In the genomic region with DNA sequence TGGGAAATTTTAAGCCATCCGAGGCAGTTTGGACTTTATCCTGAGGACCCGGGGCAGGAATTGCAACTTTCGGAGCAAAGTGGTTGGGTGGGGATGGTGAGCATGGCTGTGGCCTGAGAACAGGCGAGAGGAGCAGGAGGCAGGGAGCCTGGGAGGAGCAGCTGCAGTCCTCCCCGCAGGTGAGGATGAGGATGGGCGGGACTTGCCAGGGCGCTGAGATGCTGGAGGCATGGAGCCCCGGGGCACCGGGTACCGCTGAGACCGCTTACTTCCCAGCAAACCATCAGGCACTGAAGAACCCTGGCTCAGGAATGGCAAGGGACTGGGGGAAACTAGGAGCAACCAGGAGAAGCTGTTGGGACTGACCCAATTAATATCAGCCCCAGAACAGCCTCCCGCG, we compare ENCODE assay signal across 26 cellular contexts.
"Had no signal": no experiment of that assay in that cellular context is flagged by ENCODE, and none has a peak within 500 bp of the region (broad histone marks: within the 10 kb centered on the region; RNA-seq: fewer than 3 reads in every experiment).

No MANE protein-coding gene starts in this region.

- H3K9me3 ChIP-seq: mucosa of descending colon, testis, transverse colon had no signal

- H3K4me1 Mint-ChIP-seq: endodermal cell had no signal

- H3K4me3 Mint-ChIP-seq: activated naive CD8-positive, alpha-beta T cell; dendritic cell treated with granulocyte-macrophage colony-stimulating factor and Interleukin-4, amounts not matched to agents 40 ng/mL and 50 ng/mL, for 4 days; endodermal cell; natural killer cell treated with Interleukin-12 subunit alpha and Interleukin-12 subunit beta and Interleukin-15 and Interleukin-18, amount 100 ng/mL, for 72 hours; T-helper 2 cell treated with Interferon-gamma antibody and Interleukin-4, amounts not matched to agents 5 μg/mL and 100 μg/mL, for 36 hours had no signal

- H3K9me3 Mint-ChIP-seq: activated T-helper 2 cell treated with anti-CD3 and anti-CD28 coated beads, Interferon-gamma antibody, Interleukin-2, Interleukin-4, amounts not matched to agents 10 μg/mL and 5 μg/mL and 100 μg/mL, durations not matched to agents 14 hours and 24 hours and 36 hours; dendritic cell treated with granulocyte-macrophage colony-stimulating factor and Interleukin-4, amounts not matched to agents 40 ng/mL and 50 ng/mL, for 4 days; endodermal cell; natural killer cell treated with Interleukin-12 subunit alpha and Interleukin-12 subunit beta and Interleukin-15 and Interleukin-18, amount 100 ng/mL, for 72 hours; T-helper 2 cell treated with Interferon-gamma antibody and Interleukin-4, amounts not matched to agents 5 μg/mL and 100 μg/mL, for 36 hours had no signal

- H3K27ac ChIP-seq: testis, transverse colon had no signal

- H3K4me3 ChIP-seq: lung, mucosa of descending colon, testis, transverse colon had no signal

- H3K36me3 Mint-ChIP-seq: activated naive CD8-positive, alpha-beta T cell; natural killer cell treated with Interleukin-12 subunit alpha and Interleukin-12 subunit beta and Interleukin-15 and Interleukin-18, amount 100 ng/mL, for 72 hours had no signal

- H3K4me1 ChIP-seq: testis, transverse colon had no signal

- ATAC-seq: esophagus mucosa; left lobe of liver; mucosa of descending colon; natural killer cell treated with Interleukin-12 subunit alpha and Interleukin-12 subunit beta and Interleukin-15 and Interleukin-18, amount 100 ng/mL, for 72 hours; right cardiac atrium; stimulated activated naive CD8-positive, alpha-beta T cell treated with anti-CD3 and anti-CD28 coated beads, Interleukin-15, Interleukin-2, amounts not matched to agents 100 U/mL and 50 U/mL, for 24 hours had no signal

- H3K27ac Mint-ChIP-seq: activated naive CD8-positive, alpha-beta T cell; activated T-helper 2 cell treated with anti-CD3 and anti-CD28 coated beads, Interferon-gamma antibody, Interleukin-2, Interleukin-4, amounts not matched to agents 10 μg/mL and 5 μg/mL and 100 μg/mL, durations not matched to agents 14 hours and 24 hours and 36 hours; dendritic cell treated with granulocyte-macrophage colony-stimulating factor and Interleukin-4, amounts not matched to agents 40 ng/mL and 50 ng/mL, for 4 days; endodermal cell; natural killer cell treated with Interleukin-12 subunit alpha and Interleukin-12 subunit beta and Interleukin-15 and Interleukin-18, amount 100 ng/mL, for 72 hours; T-helper 2 cell treated with Interferon-gamma antibody and Interleukin-4, amounts not matched to agents 5 μg/mL and 100 μg/mL, for 36 hours had no signal

- H3K27me3 ChIP-seq: testis had no signal

- H3K36me3 ChIP-seq: transverse colon had no signal

- DNase-seq: activated CD4-positive, alpha-beta T cell treated with anti-CD3 and anti-CD28 coated beads for 4 hours; activated CD4-positive, alpha-beta T cell treated with anti-CD3 and anti-CD28 coated beads, Interleukin-2, amount 50 U/mL, for 4 hours; activated naive CD4-positive, alpha-beta T cell treated with Interleukin-2 at 50 U/mL for 16 hours; activated T-cell treated with anti-CD3 and anti-CD28 coated beads, Interleukin-2, amount 50 U/mL, for 48 hours; anterior cingulate cortex; cerebellar nuclear complex; endodermal cell; foreskin fibroblast; kidney glomerular epithelial cell; mesendoderm; mucosa of descending colon; posterior cingulate gyrus; right cardiac atrium; stimulated activated CD4-positive, alpha-beta T cell treated with anti-CD3 and anti-CD28 coated beads, Interleukin-4, amount 100 ng/mL, for 1 hour; stimulated activated naive CD8-positive, alpha-beta T cell treated with anti-CD3 and anti-CD28 coated beads, Interleukin-15, Interleukin-2, amounts not matched to agents 100 U/mL and 50 U/mL, for 24 hours; T-helper 1 cell; testis; transverse colon had no signal
